9 cellular contexts compared by ENCODE assay signal in genomic region chr1:8438449-8438848, GRCh38.
DNase-seq lines count a peak whose midpoint lies in the region; ATAC-seq and TF ChIP-seq lines count a peak whose summit lies in the region.
"Had no signal": no experiment of that assay in that cellular context is flagged by ENCODE, and none has a peak within 500 bp of the region (broad histone marks: within the 10 kb centered on the region; RNA-seq: fewer than 3 reads in every experiment).

No MANE protein-coding gene starts in this region.

- in situ Hi-C loops in gastrocnemius medialis (cut with MboI; ENCODE audit: low sequenced_read_pairs in 4 of 4) = loop anchor here in 1 of 4 donors (5.0 kb wide), 1 partner anchor 59 kb away; no protein-coding TSS in a partner anchor

- H3K27ac ChIP-seq in HEK293 (ENCODE audit: extremely low read depth, low read depth, low read length) = 0 out of 2 replicates have a peak overlapping the region, but pooled peaks have one; percentile 18
- H3K27ac ChIP-seq in gastrocnemius medialis = peak overlapping the region; percentile 73 to 85 (median 80)

- POLR2A ChIA-PET in HEK293 (lab: Yijun Ruan, JAX) = interaction anchor here (0.5 to 1.4 kb wide), 2 partner anchors 14 to 59 kb away, joined by 3 to 6 read pairs; no protein-coding TSS in a partner anchor

- no peaks in the 10 kb centered on the region for H3K36me3 ChIP-seq in HEK293 (ENCODE audit: control insufficient read depth in 2 of 2, insufficient read depth in 1 of 2, low read length in 2 of 2)
- H3K36me3 ChIP-seq in gastrocnemius medialis = no peaks in the 10 kb centered on the region

- intact Hi-C loops in gastrocnemius medialis (cut with DNase I; ENCODE audit: low total_unique reads) = no loop called here

- H3K27me3 ChIP-seq in gastrocnemius medialis = no peaks in the 10 kb centered on the region

- TF ChIP-seq CTCF in HEK293 (tag by site-specific recombination; IDR thresholded peaks at IDR 0.05) (no peak), gastrocnemius medialis (IDR thresholded peaks at IDR 0.05 in 4 of 5, conservative IDR thresholded peaks at IDR 0.05 in 1 of 5) (no peak)

- CTCF ChIA-PET in HEK293 (lab: Yijun Ruan, JAX) = interaction anchor here (0.7 to 2.6 kb wide), 4 partner anchors 11 to 596 kb away, joined by 3 to 10 read pairs (median 4); no protein-coding TSS in a partner anchor

- H3K9me3 ChIP-seq in HEK293 (ENCODE audit: control insufficient read depth, insufficient read depth, low read depth, low read length) (no peaks in the 10 kb centered on the region), gastrocnemius medialis (no peaks in the 10 kb centered on the region)

- ATAC-seq in gastrocnemius medialis (no peak), HG03342 (IDR thresholded peaks at IDR 0.05; ENCODE audit: unreplicated experiment) (no peak), GM19455 (IDR thresholded peaks at IDR 0.05; ENCODE audit: unreplicated experiment) (no peak)
- ATAC-seq: stimulated activated effector memory CD8-positive, alpha-beta T cell treated with anti-CD3 and anti-CD28 coated beads, Interleukin-12 subunit alpha, Interleukin-12 subunit beta, amount 100 ng/mL, for 72 hours had no signal

- H3K4me1 ChIP-seq in HEK293 (ENCODE audit: control insufficient read depth, insufficient read depth, low read length) = peaks cover 7% of the 10 kb centered on the region; the same call in 1 of the 2 replicates
- H3K4me1 ChIP-seq in gastrocnemius medialis = peaks cover 42 to 46% of the 10 kb centered on the region in 2 donors

- TF ChIP-seq POLR2A in gastrocnemius medialis (IDR thresholded peaks at IDR 0.05) = no peak

- peak; percentile 38 for DNase-seq in amniotic epithelial cell (ENCODE audit: low read depth)
- peak; percentile 45 for DNase-seq in left kidney (ENCODE audit: low read depth, low spot score)
- DNase-seq in gastrocnemius medialis = no peak
- no peak for DNase-seq in germinal center (ENCODE audit: low spot score)
- DNase-seq in NCI-H510A (lab: John Stamatoyannopoulos, UW) = no peak

- H3K4me3 ChIP-seq in HEK293 (ENCODE audit: low read depth, low read length) = no peak overlapping the region
- H3K4me3 ChIP-seq in gastrocnemius medialis = no peak overlapping the region

TF ChIP-seq in HEK293, 187 proteins besides CTCF, POLR2A, EP300 and RAD21:
- TF ChIP-seq ZNF654 (tag by site-specific recombination; IDR thresholded peaks at IDR 0.05; ENCODE audit: low read depth) (no peak), ZNF114 (tag by site-specific recombination; IDR thresholded peaks at IDR 0.05) (no peak), ZNF394 (tag by site-specific recombination; IDR thresholded peaks at IDR 0.05; ENCODE audit: borderline replicate concordance) (no peak), ZNF292 (tag by site-specific recombination; IDR thresholded peaks at IDR 0.05; ENCODE audit: borderline replicate concordance, low read depth) (no peak), ZSCAN16 (tag by site-specific recombination; IDR thresholded peaks at IDR 0.05) (no peak), ZNF555 (tag by site-specific recombination; conservative IDR thresholded peaks at IDR 0.05) (no peak), ZNF624 (tag by site-specific recombination; IDR thresholded peaks at IDR 0.05) (no peak), ZNF514 (tag by site-specific recombination; IDR thresholded peaks at IDR 0.05) (no peak), KLF9 (tag by site-specific recombination; IDR thresholded peaks at IDR 0.05; ENCODE audit: low read depth) (no peak), TCF7L2 (IDR thresholded peaks at IDR 0.05; ENCODE audit: borderline replicate concordance, low read depth, low read length) (no peak), ZBTB49 (tag by site-specific recombination; IDR thresholded peaks at IDR 0.05; ENCODE audit: low read depth) (no peak), ZNF501 (tag by site-specific recombination; IDR thresholded peaks at IDR 0.05) (no peak), ZBTB17 (tag by site-specific recombination; IDR thresholded peaks at IDR 0.05) (no peak), ZNF791 (tag by site-specific recombination; IDR thresholded peaks at IDR 0.05) (no peak), KLF1 (tag by site-specific recombination; IDR thresholded peaks at IDR 0.05) (no peak), ZNF184 (tag by site-specific recombination; IDR thresholded peaks at IDR 0.05) (no peak), MEIS1 (CRISPR knock-in tag; IDR thresholded peaks at IDR 0.05; ENCODE audit: borderline replicate concordance) (no peak), ZBTB7A (tag by site-specific recombination; IDR thresholded peaks at IDR 0.05; ENCODE audit: low read depth) (no peak), ZNF324 (tag by site-specific recombination; IDR thresholded peaks at IDR 0.05) (no peak)

Comparison
In these comparisons a context has a peak if more than half of its experiments do, and no peak if none do; other contexts are left out.
1. DNase-seq: peak in amniotic epithelial cell (single experiment) and left kidney (single experiment); none in gastrocnemius medialis (0 of 2), germinal center (single experiment) and NCI-H510A (single experiment).